ENCODE assay signal across 11 cellular contexts in genomic region chr2:109143214-109144187, GRCh38. TPM values are rescaled to one million over a fixed set of nuclear protein-coding genes. Genes with fewer than 3 reads are reported as not detected.
DNase-seq lines count a peak whose midpoint lies in the region; ATAC-seq, FAIRE-seq and TF ChIP-seq lines count a peak whose summit lies in the region.
"Had no signal": no experiment of that assay in that cellular context is flagged by ENCODE, and none has a peak within 500 bp of the region (broad histone marks: within the 10 kb centered on the region; RNA-seq: fewer than 3 reads in every experiment).

No MANE protein-coding gene starts in this region.

- 0 out of 2 replicates have a peak, but pooled peaks have one; percentile 5 for TF ChIP-seq RAD21 in GM12878 (IDR thresholded peaks at IDR 0.05; ENCODE audit: insufficient read depth, low read depth, low read length)

- CTCF ChIA-PET in GM12878 (lab: Yijun Ruan, JAX), result interaction anchor here (1.0 to 1.6 kb wide), 5 partner anchors 10 to 367 kb away, joined by 3 to 5 read pairs (median 3); no protein-coding TSS in a partner anchor

- BruUV-seq in GM12878 (replicated peaks; lab: Mats Ljungman, UMichigan), result no TSS peak

- H3K4me2 ChIP-seq in GM12878 (ENCODE audit: control insufficient read depth, insufficient read depth), result peak overlapping the region; percentile 51

- SMC1A ChIA-PET in GM12878 (lab: Charles Lee; ENCODE audit: uncharacterized antibody, unreplicated experiment), result interaction anchor here (2.4 kb wide), 1 partner anchor 11 kb away, joined by 12 read pairs; no protein-coding TSS in a partner anchor

- peaks cover 3% of the 10 kb centered on the region for H3K79me2 ChIP-seq in GM12878 (ENCODE audit: control insufficient read depth, insufficient read depth, low read length)

- under 1% methylated on average over 13 of the region's 13 CpGs for whole genome bisulfite sequencing in GM12878 (ENCODE audit: insufficient coverage, insufficient replicate concordance, low lambda C conversion rate, missing lambda C conversion rate)

- H3K4me3 ChIP-seq in GM06990 (replicated peaks; ENCODE audit: low read depth, low read length) (no peak overlapping the region), GM12878 (peak overlapping the region; percentile 38; the same call in 1 of the 2 replicates)
- H3K4me3 ChIP-seq: pancreas had no signal

- POLR2A ChIA-PET in GM12878 (lab: Charles Lee), result no interaction called here

- in situ Hi-C loops in GM12878 (cut with MboI) (no loop called here), ACHN (cut with HindIII; ENCODE audit: low pct_ligation_motif_present, low pct_unique_long_range_greater_than_20kb, low sequenced_read_pairs) (no loop called here)

- TF ChIP-seq CTCF in GM06990 (IDR thresholded peaks at IDR 0.05; ENCODE audit: insufficient read depth, low read length, poor library complexity, severe bottlenecking) (no peak), GM12878 (IDR thresholded peaks at IDR 0.05 in 2 of 3, conservative IDR thresholded peaks at IDR 0.05 in 1 of 3; ENCODE audit: control insufficient read depth in 2 of 3, extremely low read depth in 1 of 3, insufficient read depth in 1 of 3, low read depth in 3 of 3, low read length in 3 of 3) (no peak)

- H2AFZ ChIP-seq in GM12878 (ENCODE audit: control insufficient read depth, low read depth, low read length), result no peak overlapping the region

- ATAC-seq in HG02571 (IDR thresholded peaks at IDR 0.05; ENCODE audit: unreplicated experiment) (peak; percentile 84), GM12878 (peak; percentile 92)
- ATAC-seq: pancreas had no signal

- H4K20me1 ChIP-seq in GM12878 (ENCODE audit: control insufficient read depth, insufficient read depth), result no peaks in the 10 kb centered on the region

- peak; percentile 99 for FAIRE-seq in GM12878 (lab: Jason Lieb, UNC)
- FAIRE-seq: pancreas had no signal

- DNase-seq in GM06990 (ENCODE audit: extremely low read depth, insufficient read length) (peak; percentile 54), T-helper 1 cell (peak; percentile 25 to 82 (median 48)), GM12878 (ENCODE audit: low read depth, low spot score) (peak; percentile 66), ACHN (no peak), NK-92 (lab: John Stamatoyannopoulos, UW; ENCODE audit: unreplicated experiment) (no peak), kidney tubule cell (ENCODE audit: low spot score) (no peak)
- DNase-seq in NK-92 treated with Interleukin-12 subunit alpha and Interleukin-12 subunit beta, amount 100 ng/mL, for 24 hours (lab: John Stamatoyannopoulos, UW), result no peak
- DNase-seq: Caco-2, KG1, pancreas had no signal

- H3K36me3 ChIP-seq in GM06990 (ENCODE audit: control insufficient read depth, insufficient read depth, low read length), result no peaks in the 10 kb centered on the region
- peaks cover 0 to 1% of the 10 kb centered on the region in 2 experiments; a peak in 1 of 4 replicates for H3K36me3 ChIP-seq in GM12878 (ENCODE audit: control insufficient read depth in 2 of 2, insufficient read depth in 2 of 2, low read length in 1 of 2)
- H3K36me3 ChIP-seq: pancreas had no signal

- peak; percentile 56 to 80; a peak in 3 of 4 replicates for TF ChIP-seq EP300 in GM12878 (IDR thresholded peaks at IDR 0.05; ENCODE audit: borderline replicate concordance in 1 of 2, control insufficient read depth in 1 of 2, low read depth in 2 of 2, low read length in 2 of 2)

- intact Hi-C loops in GM12878 (cut with micrococcal nuclease; ENCODE audit: unreplicated experiment), result loop anchor here (2.0 to 10.0 kb wide), 2 partner anchors 71 to 461 kb away; no protein-coding TSS in a partner anchor

- peaks cover 27% of the 10 kb centered on the region for H3K4me1 ChIP-seq in GM12878 (ENCODE audit: control insufficient read depth, insufficient read depth, low read length)
- H3K4me1 ChIP-seq: Caco-2, pancreas had no signal

- RAD21 ChIA-PET in GM12878 (lab: Charles Lee; ENCODE audit: unreplicated experiment), result interaction anchor here (1.0 to 1.8 kb wide), 2 partner anchors 13 to 371 kb away, joined by 3 to 5 read pairs; no protein-coding TSS in a partner anchor

- no peaks in the 10 kb centered on the region for H3K9me3 ChIP-seq in GM12878 (replicated peaks; ENCODE audit: control insufficient read depth, insufficient read depth, low read length)
- H3K9me3 ChIP-seq: Caco-2, pancreas had no signal

- no peak for TF ChIP-seq POLR2A in GM12878 (IDR thresholded peaks at IDR 0.05; ENCODE audit: low read depth, low read length)

- H3K27me3 ChIP-seq in GM06990 (replicated peaks; ENCODE audit: control insufficient read depth, insufficient read depth, low read length) (no peaks in the 10 kb centered on the region; the same call in none of the 2 replicates), GM12878 (replicated peaks in 1 of 2; ENCODE audit: control insufficient read depth in 2 of 2, insufficient read depth in 2 of 2, low read length in 1 of 2) (peaks cover 0 to 3% of the 10 kb centered on the region in 2 experiments; a peak in 2 of 4 replicates)
- H3K27me3 ChIP-seq: pancreas had no signal

- no peak overlapping the region for H3K9ac ChIP-seq in GM12878 (ENCODE audit: control insufficient read depth, insufficient read depth, low read length)

- H3K27ac ChIP-seq in GM12878 (ENCODE audit: control insufficient read depth, insufficient read depth), result no peak overlapping the region; the same call in 1 of the 2 replicates
- H3K27ac ChIP-seq: pancreas had no signal

TF ChIP-seq in GM12878, 131 proteins besides CTCF, POLR2A, EP300 and RAD21 (continues in another document):
- peak; percentile 86 for TF ChIP-seq EED (IDR thresholded peaks at IDR 0.05; ENCODE audit: low read depth)
- TF ChIP-seq PAX8 (IDR thresholded peaks at IDR 0.05), result no peak
- TF ChIP-seq STAT1 (conservative IDR thresholded peaks at IDR 0.05), result no peak
- no peak for TF ChIP-seq TAF1 (IDR thresholded peaks at IDR 0.05; ENCODE audit: borderline replicate concordance, low read depth, low read length)
- TF ChIP-seq ZNF24 (IDR thresholded peaks at IDR 0.05), result no peak
- TF ChIP-seq ESRRA (IDR thresholded peaks at IDR 0.05; ENCODE audit: low read length), result no peak
- TF ChIP-seq TCF12 (IDR thresholded peaks at IDR 0.05; ENCODE audit: low read depth, low read length), result 0 out of 2 replicates have a peak, but pooled peaks have one; percentile 7
- TF ChIP-seq IRF3 (IDR thresholded peaks at IDR 0.05), result no peak
- TF ChIP-seq REST (IDR thresholded peaks at IDR 0.05; ENCODE audit: low read depth, low read length), result no peak
- no peak for TF ChIP-seq ZSCAN29 (IDR thresholded peaks at IDR 0.05)
- peak; percentile 62; the same call in 1 of the 2 replicates for TF ChIP-seq TCF7 (IDR thresholded peaks at IDR 0.05; ENCODE audit: borderline replicate concordance)

RNA-seq across cellular contexts. Expression of gene SH3RF3, which starts 14.5 kb away (rescaled TPM):
- 3.7 and 4.4 TPM in 2 replicates for total RNA-seq in GM12878 (2013; cell fraction: nucleolus; rRNA removed)
- total RNA-seq in GM12878 (2014; rRNA removed), result 4.2 and 4.6 TPM in 2 replicates
- 2.0 and 2.3 TPM in 2 replicates for total RNA-seq in GM12878 (2014; rRNA removed; fragmentation: Illumina TruSeq; extraction: Trizol)
- total RNA-seq in GM12878 (2021), result 8.4 and 8.8 TPM in 2 replicates
- polyA plus RNA-seq in GM12878 (2011; ENCODE audit: low read depth), result 0.94 TPM
- 0.07 and 0.08 TPM in 2 replicates for polyA plus RNA-seq in GM12878 (2011; rRNA removed)
- 0.10 and 0.12 TPM in 2 replicates for polyA plus RNA-seq in GM12878 (2011; cell fraction: cytosol; rRNA removed)
- 0.24 and 0.42 TPM in 2 replicates for polyA plus RNA-seq in GM12878 (2011; cell fraction: nucleus; rRNA removed)
- polyA plus RNA-seq in GM12878 (2012), result 1.6 TPM in 2 replicates
- polyA plus RNA-seq in GM12878 (2014; fragmentation: Illumina TruSeq; extraction: Trizol), result 3.0 and 3.7 TPM in 2 replicates
- polyA plus RNA-seq in GM12878 (2014; fragmentation: Nextera tagmentation; extraction: Ambion mirVana), result under 1 TPM; 0.21 to 0.35 TPM
- polyA plus RNA-seq in GM12878 (2014; rRNA removed), result 5.1 and 6.0 TPM in 2 replicates
- polyA plus RNA-seq in GM12878 (2016; fragmentation: Nextera tagmentation; extraction: Ambion mirVana), result 1 to 10 TPM; 1.1 to 2.4 TPM
- polyA minus RNA-seq in GM12878 (2011; rRNA and poly(A)+ RNA removed), result 0.15 and 0.22 TPM in 2 replicates
- 0.21 and 0.27 TPM in 2 replicates for polyA minus RNA-seq in GM12878 (2011; cell fraction: cytosol; rRNA and poly(A)+ RNA removed)
- 0.36 and 0.77 TPM in 2 replicates for polyA minus RNA-seq in GM12878 (2011; cell fraction: nucleus; rRNA and poly(A)+ RNA removed)

Comparison
In these comparisons a context has a peak if more than half of its experiments do, and no peak if none do; other contexts are left out.
1. DNase-seq: peak in GM06990 (single experiment), T-helper 1 cell (5 of 5) and GM12878 (single experiment); none in NK-92 treated with Interleukin-12 subunit alpha and Interleukin-12 subunit beta, amount 100 ng/mL, for 24 hours (single experiment), ACHN (single experiment), NK-92 (single experiment) and kidney tubule cell (single experiment).